ENCODE assay signal across 1 cellular context in the genomic region with DNA sequence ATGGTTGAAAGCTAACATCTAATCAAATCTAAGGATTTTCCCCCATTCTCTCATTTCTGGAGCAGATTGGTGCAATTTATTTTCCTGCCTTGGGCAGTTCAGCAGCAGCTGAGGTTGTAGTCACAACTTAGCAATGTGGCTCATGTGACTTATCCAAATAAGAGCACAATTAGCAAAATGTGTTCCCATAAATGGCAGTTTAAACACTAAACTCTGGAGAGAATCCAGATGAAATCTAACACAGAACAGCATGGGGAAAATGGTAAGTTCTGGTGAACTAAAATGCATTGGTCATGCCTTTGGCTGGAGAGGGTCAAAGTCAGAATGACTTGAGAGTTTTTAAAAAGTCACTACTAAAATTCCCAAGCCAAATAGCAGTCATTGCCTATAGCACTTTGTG.
A peak's percentile ranks its signal among the peaks of the same experiment; 100 is the strongest.
TF ChIP-seq lines count a peak whose summit lies in the region.

No MANE protein-coding gene starts in this region.

TF ChIP-seq in SK-N-SH, 30 proteins besides CTCF, POLR2A, EP300 and RAD21 (continued from another document):
- TF ChIP-seq, protein P1, sequence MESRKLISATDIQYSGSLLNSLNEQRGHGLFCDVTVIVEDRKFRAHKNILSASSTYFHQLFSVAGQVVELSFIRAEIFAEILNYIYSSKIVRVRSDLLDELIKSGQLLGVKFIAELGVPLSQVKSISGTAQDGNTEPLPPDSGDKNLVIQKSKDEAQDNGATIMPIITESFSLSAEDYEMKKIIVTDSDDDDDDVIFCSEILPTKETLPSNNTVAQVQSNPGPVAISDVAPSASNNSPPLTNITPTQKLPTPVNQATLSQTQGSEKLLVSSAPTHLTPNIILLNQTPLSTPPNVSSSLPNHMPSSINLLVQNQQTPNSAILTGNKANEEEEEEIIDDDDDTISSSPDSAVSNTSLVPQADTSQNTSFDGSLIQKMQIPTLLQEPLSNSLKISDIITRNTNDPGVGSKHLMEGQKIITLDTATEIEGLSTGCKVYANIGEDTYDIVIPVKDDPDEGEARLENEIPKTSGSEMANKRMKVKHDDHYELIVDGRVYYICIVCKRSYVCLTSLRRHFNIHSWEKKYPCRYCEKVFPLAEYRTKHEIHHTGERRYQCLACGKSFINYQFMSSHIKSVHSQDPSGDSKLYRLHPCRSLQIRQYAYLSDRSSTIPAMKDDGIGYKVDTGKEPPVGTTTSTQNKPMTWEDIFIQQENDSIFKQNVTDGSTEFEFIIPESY (IDR thresholded peaks at IDR 0.05; ENCODE audit: borderline replicate concordance, low read depth): no peak
- TF ChIP-seq YY1 (IDR thresholded peaks at IDR 0.05; ENCODE audit: low read depth) (0 out of 2 replicates have a peak, but pooled peaks have one; percentile 12), GABPA (IDR thresholded peaks at IDR 0.05; ENCODE audit: low read depth) (no peak), FOXJ3 (CRISPR knock-in tag; IDR thresholded peaks at IDR 0.05) (no peak), SIN3A (IDR thresholded peaks at IDR 0.05; ENCODE audit: borderline replicate concordance, low read depth, low read length) (no peak), SMC3 (IDR thresholded peaks at IDR 0.05; ENCODE audit: low read depth, low read length) (no peak), GATA2 (CRISPR knock-in tag; IDR thresholded peaks at IDR 0.05) (no peak), JUND (IDR thresholded peaks at IDR 0.05) (peak; percentile 89), FOSL2 (IDR thresholded peaks at IDR 0.05; ENCODE audit: borderline replicate concordance, low read depth) (peak; percentile 79), RCOR1 (IDR thresholded peaks at IDR 0.05; ENCODE audit: low read length) (no peak), RXRA (IDR thresholded peaks at IDR 0.05; ENCODE audit: borderline replicate concordance, low read depth) (peak; percentile 57; the same call in 1 of the 2 replicates), NRF1 (IDR thresholded peaks at IDR 0.05; ENCODE audit: low read depth, low read length) (no peak), MXI1 (IDR thresholded peaks at IDR 0.05; ENCODE audit: low read depth, low read length) (no peak), CHD2 (IDR thresholded peaks at IDR 0.05; ENCODE audit: low read length, partially characterized antibody) (peak; percentile 15), TAF1 (IDR thresholded peaks at IDR 0.05; ENCODE audit: borderline replicate concordance, low read depth, low read length) (no peak), NFIC (IDR thresholded peaks at IDR 0.05; ENCODE audit: borderline replicate concordance) (peak; percentile 83; the same call in 1 of the 2 replicates), EZH2phosphoT487 (IDR thresholded peaks at IDR 0.05; ENCODE audit: borderline replicate concordance, low read depth) (no peak)
- TF ChIP-seq, protein P2, sequence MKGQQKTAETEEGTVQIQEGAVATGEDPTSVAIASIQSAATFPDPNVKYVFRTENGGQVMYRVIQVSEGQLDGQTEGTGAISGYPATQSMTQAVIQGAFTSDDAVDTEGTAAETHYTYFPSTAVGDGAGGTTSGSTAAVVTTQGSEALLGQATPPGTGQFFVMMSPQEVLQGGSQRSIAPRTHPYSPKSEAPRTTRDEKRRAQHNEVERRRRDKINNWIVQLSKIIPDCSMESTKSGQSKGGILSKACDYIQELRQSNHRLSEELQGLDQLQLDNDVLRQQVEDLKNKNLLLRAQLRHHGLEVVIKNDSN (IDR thresholded peaks at IDR 0.05; ENCODE audit: borderline replicate concordance, low read depth): peak; percentile 85
- TF ChIP-seq, protein P3, sequence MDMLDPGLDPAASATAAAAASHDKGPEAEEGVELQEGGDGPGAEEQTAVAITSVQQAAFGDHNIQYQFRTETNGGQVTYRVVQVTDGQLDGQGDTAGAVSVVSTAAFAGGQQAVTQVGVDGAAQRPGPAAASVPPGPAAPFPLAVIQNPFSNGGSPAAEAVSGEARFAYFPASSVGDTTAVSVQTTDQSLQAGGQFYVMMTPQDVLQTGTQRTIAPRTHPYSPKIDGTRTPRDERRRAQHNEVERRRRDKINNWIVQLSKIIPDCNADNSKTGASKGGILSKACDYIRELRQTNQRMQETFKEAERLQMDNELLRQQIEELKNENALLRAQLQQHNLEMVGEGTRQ (IDR thresholded peaks at IDR 0.05; ENCODE audit: borderline replicate concordance, low read depth, low read length): peak; percentile 16; the same call in 1 of the 2 replicates
- TF ChIP-seq, protein P4, sequence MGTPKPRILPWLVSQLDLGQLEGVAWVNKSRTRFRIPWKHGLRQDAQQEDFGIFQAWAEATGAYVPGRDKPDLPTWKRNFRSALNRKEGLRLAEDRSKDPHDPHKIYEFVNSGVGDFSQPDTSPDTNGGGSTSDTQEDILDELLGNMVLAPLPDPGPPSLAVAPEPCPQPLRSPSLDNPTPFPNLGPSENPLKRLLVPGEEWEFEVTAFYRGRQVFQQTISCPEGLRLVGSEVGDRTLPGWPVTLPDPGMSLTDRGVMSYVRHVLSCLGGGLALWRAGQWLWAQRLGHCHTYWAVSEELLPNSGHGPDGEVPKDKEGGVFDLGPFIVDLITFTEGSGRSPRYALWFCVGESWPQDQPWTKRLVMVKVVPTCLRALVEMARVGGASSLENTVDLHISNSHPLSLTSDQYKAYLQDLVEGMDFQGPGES (IDR thresholded peaks at IDR 0.05; ENCODE audit: low read depth, low read length): no peak
- TF ChIP-seq, protein P5, sequence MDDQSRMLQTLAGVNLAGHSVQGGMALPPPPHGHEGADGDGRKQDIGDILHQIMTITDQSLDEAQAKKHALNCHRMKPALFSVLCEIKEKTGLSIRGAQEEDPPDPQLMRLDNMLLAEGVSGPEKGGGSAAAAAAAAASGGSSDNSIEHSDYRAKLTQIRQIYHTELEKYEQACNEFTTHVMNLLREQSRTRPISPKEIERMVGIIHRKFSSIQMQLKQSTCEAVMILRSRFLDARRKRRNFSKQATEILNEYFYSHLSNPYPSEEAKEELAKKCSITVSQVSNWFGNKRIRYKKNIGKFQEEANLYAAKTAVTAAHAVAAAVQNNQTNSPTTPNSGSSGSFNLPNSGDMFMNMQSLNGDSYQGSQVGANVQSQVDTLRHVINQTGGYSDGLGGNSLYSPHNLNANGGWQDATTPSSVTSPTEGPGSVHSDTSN (IDR thresholded peaks at IDR 0.05): peak; percentile 88
TF ChIP-seq in SK-N-SH: peak in this region for 14.
